Comparison of ENCODE assay signal across 8 cellular contexts in genomic region chr17:16988749-16989229, GRCh38. TPM values are rescaled to one million over a fixed set of nuclear protein-coding genes. Genes with fewer than 3 reads are reported as not detected.
A peak's percentile ranks its signal among the peaks of the same experiment; 100 is the strongest.
DNase-seq lines count a peak whose midpoint lies in the region; ATAC-seq lines count a peak whose summit lies in the region.

No MANE protein-coding gene starts in this region.

- POLR2A ChIA-PET in naive thymus-derived CD8-positive, alpha-beta T cell (lab: Charles Lee) = no interaction called here

- H3K4me1 Mint-ChIP-seq in T-helper 17 cell = peaks cover 37% of the 10 kb centered on the region
- H3K4me1 Mint-ChIP-seq in naive thymus-derived CD8-positive, alpha-beta T cell = peaks cover 14 to 45% (median 26%) of the 10 kb centered on the region in 4 donors

- no peaks in the 10 kb centered on the region for H3K36me3 Mint-ChIP-seq in T-helper 17 cell (ENCODE audit: low read depth)
- H3K36me3 Mint-ChIP-seq in naive thymus-derived CD8-positive, alpha-beta T cell = no peaks in the 10 kb centered on the region

- no peaks in the 10 kb centered on the region for H3K9me3 Mint-ChIP-seq in naive thymus-derived CD8-positive, alpha-beta T cell

- H3K27ac Mint-ChIP-seq in T-helper 17 cell = peak overlapping the region; percentile 95
- peak overlapping the region in 7 of 10 donors; percentile 71 to 95 (median 83) for H3K27ac Mint-ChIP-seq in naive thymus-derived CD8-positive, alpha-beta T cell

- peak; percentile 8 for ATAC-seq in GM18502 (IDR thresholded peaks at IDR 0.05; ENCODE audit: poor library complexity, unreplicated experiment)
- peak; percentile 0 for ATAC-seq in HG02588 (IDR thresholded peaks at IDR 0.05; ENCODE audit: unreplicated experiment)
- ATAC-seq in T-helper 17 cell = peak; percentile 26
- no peak for ATAC-seq in naive thymus-derived CD8-positive, alpha-beta T cell
- no peak for ATAC-seq in GM21786 (IDR thresholded peaks at IDR 0.05; ENCODE audit: unreplicated experiment)

- DNase-seq in T-helper 17 cell (no peak), COLO668 (lab: John Stamatoyannopoulos, UW; ENCODE audit: unreplicated experiment) (no peak), NCI-H1417 treated with DMSO at 0.1 percent for 48 hours (lab: John Stamatoyannopoulos, UW) (no peak)
- DNase-seq in naive thymus-derived CD8-positive, alpha-beta T cell = no peak
- DNase-seq in effector CD8-positive, alpha-beta T cell (lab: John Stamatoyannopoulos, UW) = no peak

- H3K27me3 Mint-ChIP-seq in T-helper 17 cell = no peaks in the 10 kb centered on the region
- H3K27me3 Mint-ChIP-seq in naive thymus-derived CD8-positive, alpha-beta T cell = no peaks in the 10 kb centered on the region

- H3K9me3 ChIP-seq in T-helper 17 cell (ENCODE audit: control insufficient read depth, low read length, poor library complexity, severe bottlenecking) = no peaks in the 10 kb centered on the region

- H3K4me3 Mint-ChIP-seq in T-helper 17 cell = peak overlapping the region; percentile 89
- H3K4me3 Mint-ChIP-seq in naive thymus-derived CD8-positive, alpha-beta T cell = peak overlapping the region in 6 of 10 donors; percentile 55 to 78 (median 72)

RNA-seq across cellular contexts. Expression of gene TNFRSF13B, which starts 16.9 kb away (rescaled TPM):
- 1 to 10 TPM in 1 of 2 donors, not detected in 1; 1.1 TPM for total RNA-seq in T-helper 17 cell
- total RNA-seq in naive thymus-derived CD8-positive, alpha-beta T cell = 1 to 10 TPM; 1.3 to 1.5 TPM
- not detected for polyA plus RNA-seq in naive thymus-derived CD8-positive, alpha-beta T cell

RNA-seq across cellular contexts. Expression of gene MPRIP, which starts 53.5 kb away (rescaled TPM):
- total RNA-seq in T-helper 17 cell = 100 to 1,000 TPM; 268 to 269 TPM
- 100 to 1,000 TPM; 219 to 234 TPM for total RNA-seq in naive thymus-derived CD8-positive, alpha-beta T cell
- polyA plus RNA-seq in naive thymus-derived CD8-positive, alpha-beta T cell = 10 to 100 TPM; 16.9 to 28.3 (median 26.4) TPM

Comparison
In these comparisons a context has a peak if more than half of its experiments do, and no peak if none do; other contexts are left out.
1. ATAC-seq: peak in GM18502 (single experiment), HG02588 (single experiment) and T-helper 17 cell (single experiment); none in naive thymus-derived CD8-positive, alpha-beta T cell (0 of 2) and GM21786 (single experiment).